Comparison of ENCODE assay signal across 25 cellular contexts in the genomic region with DNA sequence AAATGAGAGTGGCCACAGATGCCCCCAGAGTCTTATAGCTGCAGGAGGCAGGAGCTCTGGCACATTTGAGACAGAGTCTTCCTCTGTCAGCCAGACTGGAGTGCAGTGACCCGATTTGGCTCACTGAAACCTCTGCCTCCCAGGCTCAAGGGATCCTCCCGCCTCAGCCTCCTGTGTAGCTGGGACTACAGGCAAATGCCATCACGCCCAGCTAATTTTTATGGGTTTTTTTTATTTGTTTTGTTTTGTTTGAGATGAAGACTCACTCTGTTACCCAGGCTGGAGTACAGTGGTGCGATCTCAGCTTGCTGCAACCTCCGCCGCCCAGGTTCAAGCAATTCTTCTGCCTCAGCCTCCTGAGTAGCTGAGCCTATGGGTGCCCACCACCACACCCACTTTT.
"Had no signal": no experiment of that assay in that cellular context is flagged by ENCODE, and none has a peak within 500 bp of the region (broad histone marks: within the 10 kb centered on the region; RNA-seq: fewer than 3 reads in every experiment).

No MANE protein-coding gene starts in this region.

- H3K36me3 Mint-ChIP-seq: activated naive CD4-positive, alpha-beta T cell treated with anti-CD3 and anti-CD28 coated beads, Interleukin-2, amount 50 U/mL, for 24 hours; activated naive CD8-positive, alpha-beta T cell treated with anti-CD3 and anti-CD28 coated beads, Interleukin-2, amount 10 ng/mL, durations not matched to agents 7 days and 5 days had no signal

- ATAC-seq: activated CD8-positive, alpha-beta T cell treated with anti-CD3 and anti-CD28 coated beads for 36 hours; activated T-cell treated with anti-CD3 and anti-CD28 coated beads, Interleukin-2, amount 50 U/mL, for 72 hours had no signal

- DNase-seq: activated CD4-positive, alpha-beta T cell treated with anti-CD3 and anti-CD28 coated beads, Interleukin-2, amount 10 ng/mL, durations not matched to agents 24 days and 14 days; activated CD4-positive, alpha-beta T cell treated with anti-CD3 and anti-CD28 coated beads, Interleukin-2, amount 50 U/mL, for 4 hours; activated CD8-positive, alpha-beta T cell treated with anti-CD3 and anti-CD28 coated beads for 36 hours; activated gamma-delta T cell; activated naive CD4-positive, alpha-beta T cell treated with Interleukin-2 at 50 U/mL for 16 hours; activated naive CD8-positive, alpha-beta T cell treated with anti-CD3 and anti-CD28 coated beads, Interleukin-2, amount 10 ng/mL, durations not matched to agents 7 days and 5 days; activated T-cell treated with anti-CD3 and anti-CD28 coated beads, Interleukin-2, amount 50 U/mL, for 1 hour; activated T-cell treated with anti-CD3 and anti-CD28 coated beads, Interleukin-2, amount 50 U/mL, for 72 hours; body of pancreas; caudate nucleus; Karpas-422; MG63; NCI-H187; NCI-H2029 treated with DMSO at 0.1 percent for 48 hours; NCI-H2107; NCI-H2171; NCI-H510A; NCI-H748 treated with DMSO at 0.1 percent for 48 hours; NK-92 treated with Interleukin-12 subunit alpha and Interleukin-12 subunit beta, amount 100 ng/mL, for 24 hours; Right ventricle myocardium superior had no signal

- H3K9me3 ChIP-seq: adrenal gland, body of pancreas, MG63 had no signal

- H3K4me3 Mint-ChIP-seq: activated CD4-positive, alpha-beta T cell treated with anti-CD3 and anti-CD28 coated beads, Interleukin-2, amount 10 ng/mL, durations not matched to agents 24 days and 14 days; activated CD8-positive, alpha-beta T cell treated with anti-CD3 and anti-CD28 coated beads for 36 hours; activated naive CD4-positive, alpha-beta T cell treated with anti-CD3 and anti-CD28 coated beads, Interleukin-2, amount 50 U/mL, for 24 hours; activated naive CD8-positive, alpha-beta T cell treated with anti-CD3 and anti-CD28 coated beads, Interleukin-2, amount 10 ng/mL, durations not matched to agents 7 days and 5 days; activated T-cell treated with anti-CD3 and anti-CD28 coated beads, Interleukin-2, amount 50 U/mL, for 72 hours; T-helper 2 cell treated with Interferon-gamma antibody and Interleukin-4, amounts not matched to agents 5 μg/mL and 100 μg/mL, for 36 hours had no signal

- H3K4me1 ChIP-seq: body of pancreas had no signal

- H3K27ac ChIP-seq: adrenal gland, body of pancreas, PC-9 had no signal

- H3K36me3 ChIP-seq: adrenal gland, MG63 had no signal

- H3K4me3 ChIP-seq: adrenal gland, body of pancreas, MG63, PC-9 had no signal

- H3K9me3 Mint-ChIP-seq: activated CD8-positive, alpha-beta T cell treated with anti-CD3 and anti-CD28 coated beads for 36 hours; activated naive CD4-positive, alpha-beta T cell treated with anti-CD3 and anti-CD28 coated beads, Interleukin-2, amount 50 U/mL, for 24 hours; activated T-helper 2 cell treated with anti-CD3 and anti-CD28 coated beads, Interferon-gamma antibody, Interleukin-2, Interleukin-4, amounts not matched to agents 10 μg/mL and 5 μg/mL and 100 μg/mL, durations not matched to agents 14 hours and 24 hours and 36 hours had no signal

- H3K27me3 Mint-ChIP-seq: activated CD8-positive, alpha-beta T cell treated with anti-CD3 and anti-CD28 coated beads for 36 hours; activated naive CD4-positive, alpha-beta T cell treated with anti-CD3 and anti-CD28 coated beads, Interleukin-2, amount 50 U/mL, for 24 hours had no signal

- H3K27ac Mint-ChIP-seq: activated CD4-positive, alpha-beta T cell treated with anti-CD3 and anti-CD28 coated beads, Interleukin-2, amount 10 ng/mL, durations not matched to agents 24 days and 14 days; activated CD8-positive, alpha-beta T cell treated with anti-CD3 and anti-CD28 coated beads for 36 hours; activated naive CD4-positive, alpha-beta T cell treated with anti-CD3 and anti-CD28 coated beads, Interleukin-2, amount 50 U/mL, for 24 hours; activated naive CD8-positive, alpha-beta T cell treated with anti-CD3 and anti-CD28 coated beads, Interleukin-2, amount 10 ng/mL, durations not matched to agents 7 days and 5 days; activated T-cell treated with anti-CD3 and anti-CD28 coated beads, Interleukin-2, amount 50 U/mL, for 72 hours; activated T-helper 2 cell treated with anti-CD3 and anti-CD28 coated beads, Interferon-gamma antibody, Interleukin-2, Interleukin-4, amounts not matched to agents 10 μg/mL and 5 μg/mL and 100 μg/mL, durations not matched to agents 14 hours and 24 hours and 36 hours; T-helper 2 cell treated with Interferon-gamma antibody and Interleukin-4, amounts not matched to agents 5 μg/mL and 100 μg/mL, for 36 hours had no signal
